14 cellular contexts compared by ENCODE assay signal in genomic region chr1:25279693-25280111, GRCh38. TPM values are rescaled to one million over a fixed set of nuclear protein-coding genes. Genes with fewer than 3 reads are reported as not detected.
"Had no signal": no experiment of that assay in that cellular context is flagged by ENCODE, and none has a peak within 500 bp of the region (broad histone marks: within the 10 kb centered on the region; RNA-seq: fewer than 3 reads in every experiment).

No MANE protein-coding gene starts in this region.

RNA-seq across cellular contexts. Expression of gene RHD, which starts 7.4 kb away (rescaled TPM):
- total RNA-seq: activated CD4-positive, alpha-beta memory T cell treated with anti-CD3 and anti-CD28 coated beads, Interleukin-2, amount 10 ng/mL, durations not matched to agents 7 days and 5 days; activated CD4-positive, alpha-beta T cell treated with anti-CD3 and anti-CD28 coated beads for 36 hours; activated CD4-positive, alpha-beta T cell treated with anti-CD3 and anti-CD28 coated beads, Interleukin-2, amount 10 ng/mL, durations not matched to agents 7 days and 5 days; activated CD8-positive, alpha-beta memory T cell treated with anti-CD3 and anti-CD28 coated beads, Interleukin-2, amount 10 ng/mL, durations not matched to agents 7 days and 5 days; activated naive CD8-positive, alpha-beta T cell treated with anti-CD3 and anti-CD28 coated beads, Interleukin-2, amount 10 ng/mL, durations not matched to agents 7 days and 5 days; activated T-helper 2 cell treated with anti-CD3 and anti-CD28 coated beads, Interferon-gamma antibody, Interleukin-2, Interleukin-4, amounts not matched to agents 10 μg/mL and 5 μg/mL and 100 μg/mL, durations not matched to agents 14 hours and 24 hours and 36 hours; ascending aorta; bronchial epithelial cell; cardiac muscle cell; chondrocyte; T-helper 1 cell treated with Interleukin-12 subunit alpha and Interleukin-12 subunit beta and Interleukin-4 antibody, amounts not matched to agents 30 ng/mL and 1 ng/mL, for 36 hours; T-helper 2 cell treated with Interferon-gamma antibody and Interleukin-4, amounts not matched to agents 100 ng/mL and 5 ng/mL, for 36 hours; WTC11 had no signal
- polyA plus RNA-seq: adipose tissue had no signal
